ENCODE assay signal across 11 cellular contexts in genomic region chr18:74248189-74248975, GRCh38. TPM values are rescaled to one million over a fixed set of nuclear protein-coding genes. Genes with fewer than 3 reads are reported as not detected.
A peak's percentile ranks its signal among the peaks of the same experiment; 100 is the strongest.
DNase-seq lines count a peak whose midpoint lies in the region; ATAC-seq, FAIRE-seq and TF ChIP-seq lines count a peak whose summit lies in the region.
"Had no signal": no experiment of that assay in that cellular context is flagged by ENCODE, and none has a peak within 500 bp of the region (broad histone marks: within the 10 kb centered on the region; RNA-seq: fewer than 3 reads in every experiment).

No MANE protein-coding gene starts in this region.

- H3K36me3 ChIP-seq in kidney (ENCODE audit: control insufficient read depth in 1 of 2, insufficient read depth in 2 of 2, low read length in 2 of 2) = peaks cover 3 to 23% of the 10 kb centered on the region in 2 donors

- no peaks in the 10 kb centered on the region for H3K9me3 ChIP-seq in kidney (ENCODE audit: control insufficient read depth in 1 of 2, low read length in 2 of 2)

- peak; percentile 46 for FAIRE-seq in kidney (lab: Jason Lieb, UNC)

- no peak for TF ChIP-seq CTCF in kidney (IDR thresholded peaks at IDR 0.05; ENCODE audit: borderline replicate concordance, extremely low read depth, insufficient read depth)

- no peak overlapping the region for H3K9ac ChIP-seq in kidney (ENCODE audit: low read length in 2 of 2)

- H3K4me1 ChIP-seq in kidney (ENCODE audit: control insufficient read depth in 1 of 2, insufficient read depth in 1 of 2, low read depth in 1 of 2, low read length in 2 of 2) = peaks cover 23 to 27% of the 10 kb centered on the region in 2 donors

- intact Hi-C loops in kidney (cut with DNase I) = loop anchor here (5.0 kb wide), 1 partner anchor 34 kb away; no protein-coding TSS in a partner anchor

- DNase-seq in kidney = no peak
- no peak for DNase-seq in pons (ENCODE audit: low spot score)
- DNase-seq in NCI-H1417 treated with DMSO at 0.1 percent for 48 hours (lab: John Stamatoyannopoulos, UW) = no peak
- DNase-seq: cortex of kidney, left ventricle myocardium superior, NCI-H1092 treated with DMSO at 0.1 percent for 48 hours had no signal

- H3K4me3 ChIP-seq in kidney (ENCODE audit: low read length in 2 of 2) = no peak overlapping the region

- peak; percentile 91 for ATAC-seq in GM18858 (IDR thresholded peaks at IDR 0.05; ENCODE audit: unreplicated experiment)
- ATAC-seq in GM19455 (IDR thresholded peaks at IDR 0.05; ENCODE audit: unreplicated experiment) = peak; percentile 72
- ATAC-seq in HG03108 (IDR thresholded peaks at IDR 0.05; ENCODE audit: unreplicated experiment) = peak; percentile 98
- no peak for ATAC-seq in HG02642 (IDR thresholded peaks at IDR 0.05; ENCODE audit: poor library complexity, unreplicated experiment)
- no peak for ATAC-seq in GM21515 (IDR thresholded peaks at IDR 0.05; ENCODE audit: unreplicated experiment)

- H3K27ac ChIP-seq in kidney (ENCODE audit: low read depth in 2 of 2, low read length in 2 of 2) = peak overlapping the region; percentile 37 to 66

RNA-seq across cellular contexts. Expression of gene CYB5A, which starts 43.4 kb away (rescaled TPM):
- 243 TPM for total RNA-seq in kidney
- polyA plus RNA-seq in kidney (ENCODE audit: insufficient read depth, low read depth, low replicate concordance) = 1,143 TPM

Comparison
In these comparisons a context has a peak if more than half of its experiments do, and no peak if none do; other contexts are left out.
1. ATAC-seq: peak in GM18858 (single experiment), GM19455 (single experiment) and HG03108 (single experiment); none in HG02642 (single experiment) and GM21515 (single experiment).